ENCODE assay signal across 25 cellular contexts in the genomic region with DNA sequence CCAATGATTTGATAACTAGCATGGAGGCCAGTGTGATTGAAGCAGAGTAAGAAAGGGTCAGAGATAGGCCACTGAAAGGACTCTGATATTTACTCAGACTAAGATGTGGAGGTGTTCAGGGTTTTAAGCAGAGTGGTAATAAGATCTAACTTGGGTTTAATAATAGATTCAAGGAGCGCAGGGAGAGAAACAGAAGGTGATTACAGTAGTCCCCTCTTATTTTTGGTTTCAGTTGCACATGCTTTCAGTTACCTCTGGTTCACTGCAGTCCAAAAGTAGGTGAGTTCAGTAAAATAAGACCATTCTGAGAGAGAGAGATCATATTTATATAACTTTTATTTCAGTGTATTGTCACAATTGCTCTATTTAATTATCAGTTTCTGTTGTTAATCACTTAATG.
"Had no signal": no experiment of that assay in that cellular context is flagged by ENCODE, and none has a peak within 500 bp of the region (broad histone marks: within the 10 kb centered on the region; RNA-seq: fewer than 3 reads in every experiment).

No MANE protein-coding gene starts in this region.

- H3K36me3 ChIP-seq: stomach, suprapubic skin, thoracic aorta, thyroid gland, tibial artery, tibial nerve, transverse colon, upper lobe of left lung, upper lobe of right lung, uterus, vagina had no signal

- H3K9me3 ChIP-seq: stomach, testis, thoracic aorta, thyroid gland, tibial artery, tibial nerve, transverse colon, upper lobe of left lung, upper lobe of right lung, uterus, vagina had no signal

- H3K27ac ChIP-seq: stomach, suprapubic skin, testis, thoracic aorta, thyroid gland, tibial artery, tibial nerve, transverse colon, upper lobe of left lung, upper lobe of right lung, uterus, vagina had no signal

- H3K4me3 ChIP-seq: stomach, suprapubic skin, testis, thoracic aorta, thyroid gland, tibial artery, tibial nerve, transverse colon, upper lobe of left lung, upper lobe of right lung, uterus, vagina had no signal

- DNase-seq: stimulated activated CD4-positive, alpha-beta T cell treated with anti-CD3 and anti-CD28 coated beads, Interleukin-2, amount 100 ng/mL, for 48 hours; stimulated activated CD4-positive, alpha-beta T cell treated with anti-CD3 and anti-CD28 coated beads, Interleukin-4, amount 100 ng/mL, for 1 hour; stimulated activated CD4-positive, alpha-beta T cell treated with anti-CD3 and anti-CD28 coated beads, Interleukin-4, amount 100 ng/mL, for 24 hours; stimulated activated CD4-positive, alpha-beta T cell treated with anti-CD3 and anti-CD28 coated beads, Interleukin-4, amount 100 ng/mL, for 4 hours; stimulated activated CD8-positive, alpha-beta memory T cell treated with anti-CD3 and anti-CD28 coated beads, Interleukin-4, amount 100 ng/mL, for 48 hours; stimulated activated naive B cell treated with anti-CD40 and anti-IgM and Interleukin-4, amounts not matched to agents 10 μg/mL and 1 μg/mL and 100 μg/mL, for 72 hours; stimulated activated naive CD4-positive, alpha-beta T cell treated with Interleukin-2 at 50 U/mL for 16 hours; stimulated activated naive CD8-positive, alpha-beta T cell treated with anti-CD3 and anti-CD28 coated beads, Interleukin-15, amount 100 ng/mL, for 72 hours; stimulated activated naive CD8-positive, alpha-beta T cell treated with anti-CD3 and anti-CD28 coated beads, Interleukin-15, Interleukin-2, amounts not matched to agents 100 U/mL and 50 U/mL, for 24 hours; stomach; substantia nigra; testis; thyroid gland; tibial artery; transverse colon; trophoblast cell; upper lobe of left lung; upper lobe of right lung; uterus had no signal

- H3K27me3 ChIP-seq: stomach, suprapubic skin, testis, thyroid gland, tibial artery, tibial nerve, transverse colon, upper lobe of left lung, upper lobe of right lung, uterus, vagina had no signal

- ATAC-seq: stimulated activated effector memory CD8-positive, alpha-beta T cell treated with anti-CD3 and anti-CD28 coated beads, Interleukin-12 subunit alpha, Interleukin-12 subunit beta, amount 100 ng/mL, for 72 hours; stimulated activated memory B cell treated with anti-CD40 and anti-IgM and Interleukin-4, amounts not matched to agents 10 μg/mL and 1 μg/mL and 100 μg/mL, for 72 hours; stimulated activated naive B cell treated with anti-CD40 and anti-IgM and Interleukin-4, amounts not matched to agents 10 μg/mL and 1 μg/mL and 100 μg/mL, for 72 hours; stimulated activated naive CD8-positive, alpha-beta T cell treated with anti-CD3 and anti-CD28 coated beads, Interleukin-15, amount 100 ng/mL, for 72 hours; stimulated activated naive CD8-positive, alpha-beta T cell treated with anti-CD3 and anti-CD28 coated beads, Interleukin-15, Interleukin-2, amounts not matched to agents 100 U/mL and 50 U/mL, for 24 hours; upper lobe of right lung had no signal

- H3K4me1 ChIP-seq: stomach, suprapubic skin, testis, thyroid gland, tibial artery, tibial nerve, transverse colon, upper lobe of left lung, upper lobe of right lung, uterus, vagina had no signal
